Comparison of ENCODE assay signal across 18 cellular contexts in genomic region chr14:101909371-101910096, GRCh38.
"Had no signal": no experiment of that assay in that cellular context is flagged by ENCODE, and none has a peak within 500 bp of the region (broad histone marks: within the 10 kb centered on the region; RNA-seq: fewer than 3 reads in every experiment).

No MANE protein-coding gene starts in this region.

- H3K9me3 ChIP-seq: gastroesophageal sphincter, heart right ventricle, prostate gland, right atrium auricular region, tibial nerve, uterus had no signal

- H3K27me3 ChIP-seq: gastroesophageal sphincter, heart right ventricle, right atrium auricular region, tibial nerve, uterus had no signal

- H3K9me3 Mint-ChIP-seq: immature natural killer cell; stimulated activated naive CD8-positive, alpha-beta T cell treated with anti-CD3 and anti-CD28 coated beads, Interleukin-15, Interleukin-2, amounts not matched to agents 100 ng/mL and 50 ng/mL, for 24 hours had no signal

- DNase-seq: activated CD4-positive, alpha-beta T cell treated with anti-CD3 and anti-CD28 coated beads for 1 hour; activated CD4-positive, alpha-beta T cell treated with anti-CD3 and anti-CD28 coated beads, Interleukin-2, amount 50 U/mL, for 48 hours; activated naive CD4-positive, alpha-beta T cell treated with anti-CD3 and anti-CD28 coated beads, Interleukin-2, amount 50 U/mL, for 16 hours; effector CD8-positive, alpha-beta T cell; heart right ventricle; immature natural killer cell; kidney glomerular epithelial cell; left ventricle myocardium superior; SW 1271; T-helper 2 cell; uterus had no signal

- H3K4me1 ChIP-seq: gastroesophageal sphincter, heart right ventricle, prostate gland, right atrium auricular region, tibial nerve, uterus had no signal

- H3K27me3 Mint-ChIP-seq: stimulated activated naive CD8-positive, alpha-beta T cell treated with anti-CD3 and anti-CD28 coated beads, Interleukin-15, Interleukin-2, amounts not matched to agents 100 ng/mL and 50 ng/mL, for 24 hours had no signal

- H3K4me3 Mint-ChIP-seq: immature natural killer cell; stimulated activated naive CD8-positive, alpha-beta T cell treated with anti-CD3 and anti-CD28 coated beads, Interleukin-15, Interleukin-2, amounts not matched to agents 100 ng/mL and 50 ng/mL, for 24 hours had no signal

- H3K36me3 ChIP-seq: uterus had no signal

- H3K4me3 ChIP-seq: gastroesophageal sphincter, heart right ventricle, prostate gland, right atrium auricular region, tibial nerve, uterus had no signal

- H3K27ac ChIP-seq: gastroesophageal sphincter, heart right ventricle, prostate gland, right atrium auricular region, tibial nerve, uterus, VCaP had no signal

- ATAC-seq: esophagus mucosa, gastroesophageal sphincter, heart right ventricle, left ventricle myocardium superior had no signal

- H3K27ac Mint-ChIP-seq: stimulated activated naive CD8-positive, alpha-beta T cell treated with anti-CD3 and anti-CD28 coated beads, Interleukin-15, Interleukin-2, amounts not matched to agents 100 ng/mL and 50 ng/mL, for 24 hours had no signal
